ENCODE assay signal across 28 cellular contexts in genomic region chr12:57170408-57170807, GRCh38. TPM values are rescaled to one million over a fixed set of nuclear protein-coding genes. Genes with fewer than 3 reads are reported as not detected.
"Had no signal": no experiment of that assay in that cellular context is flagged by ENCODE, and none has a peak within 500 bp of the region (broad histone marks: within the 10 kb centered on the region; RNA-seq: fewer than 3 reads in every experiment).

No MANE protein-coding gene starts in this region.

- H3K27me3 ChIP-seq: ascending aorta, esophagus muscularis mucosa, stomach, upper lobe of left lung had no signal

- H3K9me3 Mint-ChIP-seq: dendritic cell treated with granulocyte-macrophage colony-stimulating factor and Interleukin-4, amounts not matched to agents 40 ng/mL and 50 ng/mL, for 4 days; neural crest cell had no signal

- FAIRE-seq: endothelial cell of umbilical vein had no signal

- H3K4me3 ChIP-seq: ascending aorta, esophagus muscularis mucosa, psoas muscle, skin epidermis, stomach, upper lobe of left lung had no signal

- H3K9me3 ChIP-seq: ascending aorta, esophagus muscularis mucosa, psoas muscle, stomach, upper lobe of left lung had no signal

- H3K27ac ChIP-seq: psoas muscle, VCaP had no signal

- H3K4me3 Mint-ChIP-seq: dendritic cell treated with granulocyte-macrophage colony-stimulating factor and Interleukin-4, amounts not matched to agents 40 ng/mL and 50 ng/mL, for 4 days; neural crest cell had no signal

- H3K27me3 Mint-ChIP-seq: dendritic cell treated with granulocyte-macrophage colony-stimulating factor and Interleukin-4, amounts not matched to agents 40 ng/mL and 50 ng/mL, for 4 days had no signal

- ATAC-seq: left ventricle myocardium superior, psoas muscle, right cardiac atrium had no signal

- DNase-seq: activated CD4-positive, CD25-positive, alpha-beta regulatory T cell treated with anti-CD3 and anti-CD28 coated beads, Interleukin-2, amount 50 U/mL, for 72 hours; activated CD8-positive, alpha-beta memory T cell treated with anti-CD3 and anti-CD28 coated beads for 24 hours; activated CD8-positive, alpha-beta memory T cell treated with anti-CD3 and anti-CD28 coated beads, Interleukin-2, amount 50 U/mL, for 48 hours; activated effector memory CD4-positive, alpha-beta T cell treated with anti-CD3 and anti-CD28 coated beads, Interleukin-2, amount 50 U/mL, for 16 hours; activated naive CD4-positive, alpha-beta T cell treated with anti-CD3 and anti-CD28 coated beads, Interleukin-2, amount 50 U/mL, for 16 hours; activated T-cell treated with anti-CD3 and anti-CD28 coated beads, Interleukin-2, amount 50 U/mL, for 48 hours; effector memory CD4-positive, alpha-beta T cell; left ventricle myocardium superior; psoas muscle; stimulated activated CD4-positive, alpha-beta T cell treated with anti-CD3 and anti-CD28 coated beads, Interleukin-4, amount 100 ng/mL, for 1 hour; stomach; SW 1271; T-helper 2 cell; upper lobe of left lung had no signal

- H3K4me1 ChIP-seq: ascending aorta, psoas muscle, upper lobe of left lung had no signal

RNA-seq across cellular contexts. Expression of gene LRP1-AS, which starts 23.0 kb away (rescaled TPM):
- total RNA-seq: ascending aorta, bronchial epithelial cell, cerebellum, endothelial cell of umbilical vein, esophagus muscularis mucosa, left ventricle myocardium superior, mononuclear cell, neural crest cell, osteoblast, psoas muscle, right cardiac atrium, stomach, temporal lobe, upper lobe of left lung had no signal
- polyA plus RNA-seq: adipose tissue, endothelial cell of umbilical vein, psoas muscle, right cardiac atrium, stomach had no signal

RNA-seq across cellular contexts. Expression of gene NXPH4, which starts 46.2 kb away (rescaled TPM):
- total RNA-seq: ascending aorta, endothelial cell of umbilical vein, esophagus muscularis mucosa, mononuclear cell had no signal
